8 cellular contexts compared by ENCODE assay signal in genomic region chr7:38222481-38223096, GRCh38. TPM values are rescaled to one million over a fixed set of nuclear protein-coding genes. Genes with fewer than 3 reads are reported as not detected.
DNase-seq lines count a peak whose midpoint lies in the region; ATAC-seq and TF ChIP-seq lines count a peak whose summit lies in the region.

No MANE protein-coding gene starts in this region.

- ATAC-seq in GM23338 (peak; percentile 80), HG02759 (IDR thresholded peaks at IDR 0.05; ENCODE audit: unreplicated experiment) (no peak)

- H4K20me1 ChIP-seq in GM23338 (replicated peaks; ENCODE audit: insufficient read depth) (no peaks in the 10 kb centered on the region), SK-N-SH (ENCODE audit: insufficient read depth) (no peaks in the 10 kb centered on the region)

- H2AFZ ChIP-seq in GM23338, result no peak overlapping the region
- no peak overlapping the region for H2AFZ ChIP-seq in SK-N-SH (ENCODE audit: low read depth)

- peak; percentile 93 for TF ChIP-seq RAD21 in SK-N-SH (IDR thresholded peaks at IDR 0.05; ENCODE audit: low read length)

- H3K4me3 ChIP-seq in GM23338 (no peak overlapping the region), SK-N-SH (ENCODE audit: low read depth in 2 of 2, low read length in 1 of 2) (no peak overlapping the region; a peak in 1 of 4 replicates), epithelial cell of esophagus (ENCODE audit: low read length) (no peak overlapping the region)

- CTCF ChIA-PET in SK-N-SH (lab: Yijun Ruan, JAX), result interaction anchor here (0.6 to 10.3 kb wide), 41 partner anchors 11 to 327 kb away, joined by 3 to 174 read pairs (median 4); partner anchors contain the start of gene SFRP4

- H3K4me1 ChIP-seq in GM23338 (ENCODE audit: insufficient read depth) (no peaks in the 10 kb centered on the region), SK-N-SH (ENCODE audit: control insufficient read depth in 1 of 2, insufficient read depth in 2 of 2, low read depth in 1 of 2, low read length in 1 of 2) (no peaks in the 10 kb centered on the region)

- H3K27me3 ChIP-seq in GM23338 (ENCODE audit: insufficient read depth), result no peaks in the 10 kb centered on the region
- no peaks in the 10 kb centered on the region for H3K27me3 ChIP-seq in SK-N-SH (ENCODE audit: insufficient read depth)

- no peaks in the 10 kb centered on the region for H3K4me1 Mint-ChIP-seq in GM23338

- no peak overlapping the region for H3K4me3 Mint-ChIP-seq in GM23338

- H3K27ac ChIP-seq in GM23338 (ENCODE audit: low read depth), result 0 out of 2 replicates have a peak overlapping the region, but pooled peaks have one; percentile 53
- no peak overlapping the region for H3K27ac ChIP-seq in SK-N-SH (ENCODE audit: low read depth in 2 of 2, low read length in 1 of 2)

- no peaks in the 10 kb centered on the region for H3K79me2 ChIP-seq in GM23338 (replicated peaks; ENCODE audit: insufficient read depth)
- no peaks in the 10 kb centered on the region for H3K79me2 ChIP-seq in SK-N-SH (ENCODE audit: insufficient read depth)

- POLR2A ChIA-PET in SK-N-SH (lab: Yijun Ruan, JAX), result no interaction called here

- no peaks in the 10 kb centered on the region for H3F3A ChIP-seq in GM23338 (replicated peaks; ENCODE audit: low read depth)
- no peaks in the 10 kb centered on the region for H3F3A ChIP-seq in SK-N-SH (replicated peaks; ENCODE audit: insufficient read depth)

- H3K36me3 ChIP-seq in GM23338 (ENCODE audit: insufficient read depth) (peaks cover 6% of the 10 kb centered on the region), SK-N-SH (replicated peaks in 1 of 2; ENCODE audit: control insufficient read depth in 1 of 2, insufficient read depth in 2 of 2, low read length in 1 of 2) (peaks cover 74 to 81% of the 10 kb centered on the region in 2 experiments)

- no peak for TF ChIP-seq EP300 in SK-N-SH (IDR thresholded peaks at IDR 0.05; ENCODE audit: borderline replicate concordance in 1 of 2, low read depth in 1 of 2, low read length in 1 of 2)

- H3K9me3 Mint-ChIP-seq in GM23338, result no peaks in the 10 kb centered on the region

- H3K27me3 Mint-ChIP-seq in GM23338 (ENCODE audit: insufficient read depth, low read depth, poor library complexity), result no peaks in the 10 kb centered on the region

- H3K9me3 ChIP-seq in SK-N-SH, result no peaks in the 10 kb centered on the region

- no peak overlapping the region for H3K9ac ChIP-seq in SK-N-SH

- H3K27ac Mint-ChIP-seq in GM23338, result no peak overlapping the region

- no peaks in the 10 kb centered on the region for H3K9me2 ChIP-seq in GM23338 (ENCODE audit: insufficient read depth)
- H3K9me2 ChIP-seq in SK-N-SH, result no peaks in the 10 kb centered on the region

- 86% methylated on average over 5 of the region's 5 CpGs for WGBS in SK-N-SH (ENCODE audit: low lambda C conversion rate)

- H3K4me2 ChIP-seq in GM23338, result no peak overlapping the region
- H3K4me2 ChIP-seq in SK-N-SH, result no peak overlapping the region

- TF ChIP-seq CTCF in GM23338 (conservative IDR thresholded peaks at IDR 0.05; ENCODE audit: low read depth in 2 of 2) (peak; percentile 85 to 88), SK-N-SH (IDR thresholded peaks at IDR 0.05) (peak; percentile 98), epithelial cell of esophagus (IDR thresholded peaks at IDR 0.05; ENCODE audit: insufficient read depth, low read depth, low read length, missing control alignments) (peak; percentile 85)

- peak; percentile 49 for DNase-seq in EL
- DNase-seq in GM23338 (ENCODE audit: low spot score), result peak; percentile 76
- DNase-seq in NAMALWA (ENCODE audit: low spot score), result peak; percentile 84
- DNase-seq in SK-N-SH, result peak; percentile 50
- peak; percentile 69 for DNase-seq in epithelial cell of esophagus (ENCODE audit: low read depth)
- DNase-seq in myocyte (ENCODE audit: low read depth), result peak; percentile 83
- DNase-seq in stimulated activated CD4-positive, alpha-beta T cell treated with anti-CD3 and anti-CD28 coated beads, Interleukin-12 subunit alpha, Interleukin-12 subunit beta, amount 100 ng/mL, for 4 hours, result no peak

- H3K36me3 Mint-ChIP-seq in GM23338 (ENCODE audit: low read depth), result peaks cover 25% of the 10 kb centered on the region

TF ChIP-seq in GM23338, 12 proteins besides CTCF, POLR2A, EP300 and RAD21 (continues in another document):
- TF ChIP-seq JUNB (IDR thresholded peaks at IDR 0.05; ENCODE audit: unreplicated experiment) (no peak), EZH2 (IDR thresholded peaks at IDR 0.05; ENCODE audit: low read depth, unreplicated experiment) (no peak), ZNF114 (CRISPR knock-in tag; IDR thresholded peaks at IDR 0.05) (no peak)

TF ChIP-seq in SK-N-SH, 30 proteins besides CTCF, POLR2A, EP300 and RAD21:
- TF ChIP-seq ELF1 (IDR thresholded peaks at IDR 0.05) (no peak), SMC3 (IDR thresholded peaks at IDR 0.05; ENCODE audit: low read depth, low read length) (peak; percentile 74)

RNA-seq across cellular contexts. Expression of gene STARD3NL, which starts 44.5 kb away (rescaled TPM):
- 54.3 and 55.3 TPM in 2 replicates for total RNA-seq in GM23338 (2014; rRNA removed; shearing (Covaris generic))
- 51.7 and 55.1 TPM in 2 replicates for polyA plus RNA-seq in GM23338 (2016; fragmentation: Nextera tagmentation; extraction: Ambion mirVana)
- 46.3 and 63.1 TPM in 2 replicates for polyA plus RNA-seq in SK-N-SH (2012; rRNA removed)
- 77.1 and 82.2 TPM in 2 replicates for polyA plus RNA-seq in SK-N-SH (2012; cell fraction: cytosol; rRNA removed)
- 11.7 and 22.2 TPM in 2 replicates for polyA plus RNA-seq in SK-N-SH (2012; cell fraction: nucleus; rRNA removed)
- total RNA-seq in myocyte, result 74.3 and 81.3 TPM in 2 replicates
- polyA plus RNA-seq in myocyte (2012), result 42.3 TPM
